In the genomic region with DNA sequence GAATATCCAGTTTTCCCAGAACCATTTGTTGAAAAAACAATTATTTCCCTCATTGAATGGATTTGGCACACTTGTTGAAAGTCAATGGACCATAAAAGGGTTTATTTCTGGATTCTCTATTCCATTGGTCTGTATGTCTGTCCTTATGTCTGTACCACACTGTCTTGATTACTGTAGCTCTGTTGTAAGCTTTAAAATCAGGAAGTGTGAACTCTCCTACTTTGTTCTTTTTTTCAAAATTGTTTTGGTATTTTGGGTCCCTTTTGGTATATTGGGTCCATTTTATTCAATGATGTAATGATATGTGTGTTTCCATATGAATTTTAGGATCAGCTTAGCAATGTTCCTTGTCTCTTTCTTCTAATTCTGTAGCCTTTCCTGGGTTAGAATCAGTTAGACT, we compare ENCODE assay signal across 15 cellular contexts.
DNase-seq lines count a peak whose midpoint lies in the region; ATAC-seq and TF ChIP-seq lines count a peak whose summit lies in the region.
"Had no signal": no experiment of that assay in that cellular context is flagged by ENCODE, and none has a peak within 500 bp of the region (broad histone marks: within the 10 kb centered on the region; RNA-seq: fewer than 3 reads in every experiment).

No MANE protein-coding gene starts in this region.

- H3K27ac Mint-ChIP-seq in CD4-positive, CD25-positive, alpha-beta regulatory T cell = peak overlapping the region; percentile 98 to 99 (median 99)
- H3K27ac Mint-ChIP-seq in HFFc6 (peak overlapping the region; percentile 24; the same call in 1 of the 2 replicates), progenitor cell of endocrine pancreas (no peak overlapping the region)
- H3K27ac Mint-ChIP-seq in activated naive CD8-positive, alpha-beta T cell treated with anti-CD3 and anti-CD28 coated beads, Interleukin-2, amount 10 ng/mL, durations not matched to agents 7 days and 5 days = peak overlapping the region; percentile 99

- peaks cover 29 to 83% (median 64%) of the 10 kb centered on the region in 4 donors for H3K4me1 Mint-ChIP-seq in CD4-positive, CD25-positive, alpha-beta regulatory T cell
- H3K4me1 Mint-ChIP-seq in HFFc6 (ENCODE audit: low read depth) (peaks cover 51% of the 10 kb centered on the region), progenitor cell of endocrine pancreas (ENCODE audit: low read depth) (peaks cover 5% of the 10 kb centered on the region)
- H3K4me1 Mint-ChIP-seq in activated naive CD8-positive, alpha-beta T cell treated with anti-CD3 and anti-CD28 coated beads, Interleukin-2, amount 10 ng/mL, durations not matched to agents 7 days and 5 days = peaks cover 72% of the 10 kb centered on the region

- peaks cover 86% of the 10 kb centered on the region for H3K4me1 ChIP-seq in CD4-positive, CD25-positive, alpha-beta regulatory T cell (ENCODE audit: control insufficient read depth, insufficient read depth, low read length, poor library complexity, severe bottlenecking)
- H3K4me1 ChIP-seq in psoas muscle = peaks cover 75% of the 10 kb centered on the region

- intact Hi-C loops in psoas muscle (cut with DNase I) (no loop called here), posterior cingulate gyrus (cut with DNase I) (no loop called here)

- TF ChIP-seq CTCF in HFFc6 (IDR thresholded peaks at IDR 0.05) (no peak), psoas muscle (IDR thresholded peaks at IDR 0.05) (no peak), progenitor cell of endocrine pancreas (IDR thresholded peaks at IDR 0.05; ENCODE audit: unreplicated experiment) (no peak)

- peak overlapping the region; percentile 100 for H3K27ac ChIP-seq in CD4-positive, CD25-positive, alpha-beta regulatory T cell (ENCODE audit: insufficient read depth, low read length, poor library complexity, severe bottlenecking)
- H3K27ac ChIP-seq in psoas muscle = peak overlapping the region; percentile 81

- H3K36me3 ChIP-seq in CD4-positive, CD25-positive, alpha-beta regulatory T cell (ENCODE audit: control insufficient read depth, insufficient read depth, low read length) = peaks cover 36% of the 10 kb centered on the region
- no peaks in the 10 kb centered on the region for H3K36me3 ChIP-seq in psoas muscle (ENCODE audit: insufficient read depth in 1 of 2, low read depth in 1 of 2)
- H3K36me3 ChIP-seq: pancreas had no signal

- H3K9me3 ChIP-seq in CD4-positive, CD25-positive, alpha-beta regulatory T cell (ENCODE audit: control insufficient read depth in 2 of 2, low read length in 2 of 2) = no peaks in the 10 kb centered on the region
- H3K9me3 ChIP-seq in psoas muscle = no peaks in the 10 kb centered on the region
- H3K9me3 ChIP-seq: pancreas had no signal

- H3K27me3 ChIP-seq in CD4-positive, CD25-positive, alpha-beta regulatory T cell (ENCODE audit: control insufficient read depth, insufficient read depth, low read length) = no peaks in the 10 kb centered on the region
- H3K27me3 ChIP-seq in psoas muscle (ENCODE audit: insufficient read depth in 3 of 3, low read length in 2 of 3) = no peaks in the 10 kb centered on the region
- H3K27me3 ChIP-seq: dorsolateral prefrontal cortex, pancreas had no signal

- no peak for DNase-seq in CD4-positive, CD25-positive, alpha-beta regulatory T cell
- no peak for DNase-seq in HFFc6
- DNase-seq in activated naive CD8-positive, alpha-beta T cell treated with anti-CD3 and anti-CD28 coated beads, Interleukin-2, amount 10 ng/mL, durations not matched to agents 7 days and 5 days = no peak
- DNase-seq in psoas muscle = no peak
- DNase-seq in posterior cingulate gyrus = no peak
- no peak for DNase-seq in stimulated activated CD4-positive, alpha-beta T cell treated with anti-CD3 and anti-CD28 coated beads, Interleukin-4, amount 100 ng/mL, for 24 hours
- no peak for DNase-seq in progenitor cell of endocrine pancreas (ENCODE audit: low spot score, unreplicated experiment)
- DNase-seq: dorsolateral prefrontal cortex, H7, Kasumi-1, mesendoderm, NCI-H187 treated with DMSO at 0.1 percent for 48 hours, NCI-H69, pancreas had no signal

- H3K4me3 Mint-ChIP-seq in CD4-positive, CD25-positive, alpha-beta regulatory T cell = peak overlapping the region; percentile 93 to 97 (median 96)
- H3K4me3 Mint-ChIP-seq in HFFc6 (no peak overlapping the region), progenitor cell of endocrine pancreas (ENCODE audit: low read depth) (no peak overlapping the region)
- peak overlapping the region; percentile 86 for H3K4me3 Mint-ChIP-seq in activated naive CD8-positive, alpha-beta T cell treated with anti-CD3 and anti-CD28 coated beads, Interleukin-2, amount 10 ng/mL, durations not matched to agents 7 days and 5 days

- H3K27me3 Mint-ChIP-seq in CD4-positive, CD25-positive, alpha-beta regulatory T cell = no peaks in the 10 kb centered on the region
- H3K27me3 Mint-ChIP-seq in HFFc6 (ENCODE audit: insufficient read depth) = peaks cover 3% of the 10 kb centered on the region
- no peaks in the 10 kb centered on the region for H3K27me3 Mint-ChIP-seq in activated naive CD8-positive, alpha-beta T cell treated with anti-CD3 and anti-CD28 coated beads, Interleukin-2, amount 10 ng/mL, durations not matched to agents 7 days and 5 days
- no peaks in the 10 kb centered on the region for H3K27me3 Mint-ChIP-seq in progenitor cell of endocrine pancreas

- POLR2A ChIA-PET in activated naive CD8-positive, alpha-beta T cell treated with anti-CD3 and anti-CD28 coated beads, Interleukin-2, amount 10 ng/mL, durations not matched to agents 7 days and 5 days (lab: Charles Lee) = interaction anchor here (0.7 to 5.2 kb wide), 5 partner anchors 9 to 104 kb away, joined by 3 to 231 read pairs (median 4); no protein-coding TSS in a partner anchor

- H3K36me3 Mint-ChIP-seq in CD4-positive, CD25-positive, alpha-beta regulatory T cell = peaks cover 57% of the 10 kb centered on the region
- H3K36me3 Mint-ChIP-seq in HFFc6 (ENCODE audit: low read depth) = peaks cover 33% of the 10 kb centered on the region
- H3K36me3 Mint-ChIP-seq in activated naive CD8-positive, alpha-beta T cell treated with anti-CD3 and anti-CD28 coated beads, Interleukin-2, amount 10 ng/mL, durations not matched to agents 7 days and 5 days = peaks cover 45% of the 10 kb centered on the region
- H3K36me3 Mint-ChIP-seq in progenitor cell of endocrine pancreas (ENCODE audit: insufficient read depth) = peaks cover 20% of the 10 kb centered on the region

- no peak for ATAC-seq in CD4-positive, CD25-positive, alpha-beta regulatory T cell (ENCODE audit: low read depth in 2 of 2)
- ATAC-seq in activated naive CD8-positive, alpha-beta T cell treated with anti-CD3 and anti-CD28 coated beads, Interleukin-2, amount 10 ng/mL, durations not matched to agents 7 days and 5 days (ENCODE audit: low read depth) = no peak
- ATAC-seq in psoas muscle = no peak
- ATAC-seq: pancreas, Right ventricle myocardium inferior had no signal

- peak overlapping the region; percentile 100 for H3K4me3 ChIP-seq in CD4-positive, CD25-positive, alpha-beta regulatory T cell (ENCODE audit: low read depth, low read length)
- H3K4me3 ChIP-seq in psoas muscle = no peak overlapping the region
- H3K4me3 ChIP-seq: dorsolateral prefrontal cortex, pancreas had no signal

- no peaks in the 10 kb centered on the region for H3K9me3 Mint-ChIP-seq in CD4-positive, CD25-positive, alpha-beta regulatory T cell
- H3K9me3 Mint-ChIP-seq in HFFc6 = no peaks in the 10 kb centered on the region
- no peaks in the 10 kb centered on the region for H3K9me3 Mint-ChIP-seq in activated naive CD8-positive, alpha-beta T cell treated with anti-CD3 and anti-CD28 coated beads, Interleukin-2, amount 10 ng/mL, durations not matched to agents 7 days and 5 days
- H3K9me3 Mint-ChIP-seq in progenitor cell of endocrine pancreas (ENCODE audit: low read depth) = peaks cover 11% of the 10 kb centered on the region

Comparison
In these comparisons a context has a peak if more than half of its experiments do, and no peak if none do; other contexts are left out.
1. H3K4me3 Mint-ChIP-seq: peak in CD4-positive, CD25-positive, alpha-beta regulatory T cell (4 of 4) and activated naive CD8-positive, alpha-beta T cell treated with anti-CD3 and anti-CD28 coated beads, Interleukin-2, amount 10 ng/mL, durations not matched to agents 7 days and 5 days (single experiment); none in HFFc6 (single experiment) and progenitor cell of endocrine pancreas (single experiment).